ENCODE assay signal across 8 cellular contexts in genomic region chr5:158958048-158958994, GRCh38.
DNase-seq lines count a peak whose midpoint lies in the region; ATAC-seq and TF ChIP-seq lines count a peak whose summit lies in the region.

No MANE protein-coding gene starts in this region.

- TF ChIP-seq CTCF in foreskin keratinocyte (conservative IDR thresholded peaks at IDR 0.05), result no peak

- H3K27ac ChIP-seq in ACC112 (ENCODE audit: low read depth, low read length), result peak overlapping the region; percentile 60
- peak overlapping the region; percentile 10 for H3K27ac ChIP-seq in foreskin keratinocyte

- H3K4me3 ChIP-seq in ACC112 (ENCODE audit: low read depth, low read length), result no peak overlapping the region

- DNase-seq in foreskin keratinocyte, result no peak
- no peak for DNase-seq in ureter (ENCODE audit: low spot score)
- no peak for DNase-seq in LoVo (ENCODE audit: low spot score)
- no peak for DNase-seq in 8988T
- no peak for DNase-seq in posterior vena cava (ENCODE audit: low spot score)

- H3K79me2 ChIP-seq in ACC112 (ENCODE audit: control insufficient read depth, insufficient read depth, low read length, unreplicated experiment), result peaks cover 46% of the 10 kb centered on the region

- H2AFZ ChIP-seq in ACC112 (ENCODE audit: low read length, unreplicated experiment), result no peak overlapping the region

- H3K4me1 ChIP-seq in ACC112 (ENCODE audit: control insufficient read depth, insufficient read depth, low read length, unreplicated experiment) (peaks cover 18% of the 10 kb centered on the region), foreskin keratinocyte (no peaks in the 10 kb centered on the region)

- peak; percentile 30 for ATAC-seq in GM18870 (IDR thresholded peaks at IDR 0.05; ENCODE audit: unreplicated experiment)
- peak; percentile 37 for ATAC-seq in HG03432 (IDR thresholded peaks at IDR 0.05; ENCODE audit: unreplicated experiment)
- peak; percentile 40 for ATAC-seq in foreskin keratinocyte

- intact Hi-C loops in posterior vena cava (cut with DNase I), result no loop called here

- H3K27me3 ChIP-seq in ACC112 (ENCODE audit: insufficient read depth, low read length) (no peaks in the 10 kb centered on the region), foreskin keratinocyte (no peaks in the 10 kb centered on the region)

- peaks cover 6% of the 10 kb centered on the region; the same call in 1 of the 2 replicates for H3K36me3 ChIP-seq in ACC112 (ENCODE audit: insufficient read depth, low read length)
